Comparison of ENCODE assay signal across 1 cellular context in the genomic region with DNA sequence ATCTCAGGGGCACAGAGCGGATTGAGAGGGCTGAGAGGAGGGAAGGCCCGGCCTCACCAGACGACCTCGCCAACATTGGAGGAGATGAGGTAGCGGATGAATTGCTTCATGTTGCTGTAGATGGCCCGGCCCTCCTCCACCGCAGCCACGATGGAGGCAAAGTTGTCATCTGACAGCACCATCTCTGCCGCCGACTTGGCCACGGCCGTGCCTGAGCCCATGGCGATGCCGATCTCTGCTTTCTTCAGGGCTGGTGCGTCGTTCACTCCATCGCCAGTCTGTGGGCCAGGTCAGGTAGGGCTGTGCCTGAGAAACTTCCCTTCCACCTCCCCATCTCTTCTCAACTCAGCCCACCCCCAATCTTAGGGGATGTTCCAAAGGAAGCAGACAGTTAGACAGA.
TF ChIP-seq lines count a peak whose summit lies in the region.

No MANE protein-coding gene starts in this region.

TF ChIP-seq in K562, 482 proteins besides CTCF, POLR2A, EP300 and RAD21:
- TF ChIP-seq MTA1 (IDR thresholded peaks at IDR 0.05; ENCODE audit: borderline replicate concordance) (no peak), ZNF174 (CRISPR knock-in tag; IDR thresholded peaks at IDR 0.05) (no peak), POLR2G (IDR thresholded peaks at IDR 0.05; ENCODE audit: low read depth, low read length) (peak; percentile 49)
